16 cellular contexts compared by ENCODE assay signal in the genomic region with DNA sequence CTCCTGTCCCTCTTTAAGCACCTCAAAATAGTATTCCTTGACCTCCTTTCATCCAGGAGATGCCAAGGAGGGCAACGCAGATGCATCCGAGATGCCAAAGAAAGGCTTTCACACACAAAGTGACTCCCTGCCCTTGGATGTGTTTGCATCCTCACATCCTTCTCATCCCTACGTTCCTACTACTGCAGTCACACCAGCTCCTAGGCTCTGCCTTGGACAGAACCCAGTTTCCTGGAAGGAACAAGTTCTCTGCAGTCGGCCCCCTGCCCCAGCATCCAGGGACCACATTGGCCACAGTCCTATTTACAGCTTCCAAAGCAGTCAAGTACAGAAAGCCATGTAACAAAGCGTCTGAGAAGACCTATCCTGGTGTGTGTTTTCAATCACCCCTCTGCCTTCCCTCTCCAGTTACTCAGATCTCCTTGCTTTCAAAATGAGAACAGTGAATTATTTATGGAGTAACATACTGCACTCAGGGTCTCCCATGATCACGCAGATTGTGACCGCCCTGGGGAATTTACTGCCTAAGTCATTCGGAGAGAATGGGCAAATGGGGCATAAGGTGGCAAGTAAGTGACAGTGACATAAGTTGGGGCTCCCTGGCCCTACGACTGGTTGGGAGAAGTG. TPM values are rescaled to one million over a fixed set of nuclear protein-coding genes. Genes with fewer than 3 reads are reported as not detected.
A peak's percentile ranks its signal among the peaks of the same experiment; 100 is the strongest.
DNase-seq lines count a peak whose midpoint lies in the region; ATAC-seq and TF ChIP-seq lines count a peak whose summit lies in the region.
"Had no signal": no experiment of that assay in that cellular context is flagged by ENCODE, and none has a peak within 500 bp of the region (broad histone marks: within the 10 kb centered on the region; RNA-seq: fewer than 3 reads in every experiment).

No MANE protein-coding gene starts in this region.

- H3K9me3 ChIP-seq in HCT116 (ENCODE audit: control insufficient read depth in 1 of 2, insufficient read depth in 1 of 2, low read depth in 1 of 2, low read length in 2 of 2) (no peaks in the 10 kb centered on the region), lower lobe of right lung (no peaks in the 10 kb centered on the region), Karpas-422 (ENCODE audit: low read length) (no peaks in the 10 kb centered on the region)

- H3K27ac ChIP-seq in HCT116 (ENCODE audit: low read depth, low read length): no peak overlapping the region
- H3K27ac ChIP-seq in brain microvascular endothelial cell: peak overlapping the region; percentile 39
- H3K27ac ChIP-seq in lower lobe of right lung: peak overlapping the region; percentile 64
- H3K27ac ChIP-seq in skin epidermis: peak overlapping the region in 13 of 21 experiments; percentile 3 to 66 (median 38)
- H3K27ac ChIP-seq in Karpas-422 (ENCODE audit: low read length): no peak overlapping the region
- H3K27ac ChIP-seq: SK-N-MC had no signal

- H3K4me2 ChIP-seq in HCT116 (ENCODE audit: low read length) (peak overlapping the region; percentile 40; the same call in 1 of the 2 replicates), Karpas-422 (ENCODE audit: low read depth, low read length, poor library complexity, severe bottlenecking) (no peak overlapping the region)

- H3K36me3 ChIP-seq in HCT116 (ENCODE audit: control insufficient read depth in 1 of 2, insufficient read depth in 2 of 2, low read length in 2 of 2) (no peaks in the 10 kb centered on the region), brain microvascular endothelial cell (replicated peaks) (no peaks in the 10 kb centered on the region), lower lobe of right lung (no peaks in the 10 kb centered on the region), Karpas-422 (ENCODE audit: insufficient read depth, low read length) (no peaks in the 10 kb centered on the region)

- intact Hi-C loops in HCT116 (cut with micrococcal nuclease) (no loop called here), lower lobe of right lung (cut with DNase I) (no loop called here)

- H3K27me3 ChIP-seq in HCT116 (ENCODE audit: insufficient read depth, low read length) (no peaks in the 10 kb centered on the region; the same call in 1 of the 2 replicates), brain microvascular endothelial cell (replicated peaks) (no peaks in the 10 kb centered on the region), lower lobe of right lung (ENCODE audit: low read depth) (no peaks in the 10 kb centered on the region), Karpas-422 (ENCODE audit: low read length) (no peaks in the 10 kb centered on the region)

- H4K20me1 ChIP-seq in HCT116 (ENCODE audit: insufficient read depth): no peaks in the 10 kb centered on the region
- no peaks in the 10 kb centered on the region for H4K20me1 ChIP-seq in Karpas-422 (ENCODE audit: insufficient read depth, low read depth, low read length)

- no peak for TF ChIP-seq POLR2A in HCT116 (IDR thresholded peaks at IDR 0.05; ENCODE audit: borderline replicate concordance, extremely low read depth, insufficient read depth, insufficient read length)

- H2AFZ ChIP-seq in HCT116 (ENCODE audit: low read depth, low read length, poor library complexity, severe bottlenecking) (no peak overlapping the region), Karpas-422 (ENCODE audit: low read length) (no peak overlapping the region)

- no peak for DNase-seq in HCT116 (ENCODE audit: low read depth, low spot score)
- no peak for DNase-seq in brain microvascular endothelial cell
- no peak for DNase-seq in lower lobe of right lung
- no peak for DNase-seq in activated CD8-positive, alpha-beta memory T cell treated with anti-CD3 and anti-CD28 coated beads for 24 hours
- DNase-seq in Karpas-422: no peak
- no peak for DNase-seq in NCI-H526 treated with DMSO at 0.1 percent for 48 hours (lab: John Stamatoyannopoulos, UW)
- DNase-seq: activated CD8-positive, alpha-beta memory T cell treated with anti-CD3 and anti-CD28 coated beads, Interleukin-2, amount 50 U/mL, for 48 hours; activated naive CD8-positive, alpha-beta T cell treated with anti-CD3 and anti-CD28 coated beads for 36 hours; cortex of kidney; naive thymus-derived CD4-positive, alpha-beta T cell; NCI-H187 treated with DMSO at 0.1 percent for 48 hours; NCI-H774; stimulated activated CD4-positive, alpha-beta T cell treated with anti-CD3 and anti-CD28 coated beads, Interleukin-12 subunit alpha, Interleukin-12 subunit beta, amount 100 ng/mL, for 4 hours had no signal

- no peak overlapping the region for H3K4me3 ChIP-seq in HCT116 (replicated peaks in 1 of 2; ENCODE audit: low read depth in 1 of 2, low read length in 2 of 2)
- H3K4me3 ChIP-seq in brain microvascular endothelial cell (ENCODE audit: low read depth, low read length): no peak overlapping the region
- no peak overlapping the region for H3K4me3 ChIP-seq in lower lobe of right lung
- no peak overlapping the region for H3K4me3 ChIP-seq in skin epidermis
- H3K4me3 ChIP-seq in Karpas-422 (ENCODE audit: low read length): no peak overlapping the region
- H3K4me3 ChIP-seq: SK-N-MC had no signal

- CTCF ChIA-PET in HCT116 (lab: Charles Lee): no interaction called here

- TF ChIP-seq CTCF in HCT116 (IDR thresholded peaks at IDR 0.05 in 2 of 3, conservative IDR thresholded peaks at IDR 0.05 in 1 of 3; ENCODE audit: borderline replicate concordance in 1 of 3, insufficient read depth in 1 of 3, low read depth in 2 of 3, low read length in 2 of 3) (no peak), brain microvascular endothelial cell (IDR thresholded peaks at IDR 0.05; ENCODE audit: low read depth, low read length, missing control alignments) (no peak), lower lobe of right lung (IDR thresholded peaks at IDR 0.05) (no peak)

- no peak for TF ChIP-seq RAD21 in HCT116 (IDR thresholded peaks at IDR 0.05; ENCODE audit: low read depth)

- H3K9me2 ChIP-seq in HCT116 (ENCODE audit: insufficient read depth): no peaks in the 10 kb centered on the region
- H3K9me2 ChIP-seq in Karpas-422 (replicated peaks; ENCODE audit: insufficient read depth, low read length): no peaks in the 10 kb centered on the region

- RAD21 ChIA-PET in HCT116 (lab: Charles Lee; ENCODE audit: low non-redundant PET in 1 of 2, low total read pairs in 2 of 2, uncharacterized antibody in 2 of 2, unreplicated experiment in 2 of 2): no interaction called here

- H3K4me1 ChIP-seq in HCT116 (ENCODE audit: control insufficient read depth in 1 of 2, insufficient read depth in 2 of 2, low read length in 2 of 2): peaks cover 11 to 13% of the 10 kb centered on the region in 2 experiments
- peaks cover 34% of the 10 kb centered on the region for H3K4me1 ChIP-seq in lower lobe of right lung
- H3K4me1 ChIP-seq in Karpas-422 (ENCODE audit: low read length): peaks cover 8% of the 10 kb centered on the region

- ATAC-seq in HCT116: peak; percentile 25
- no peak for ATAC-seq in lower lobe of right lung
- ATAC-seq in GM19467 (IDR thresholded peaks at IDR 0.05; ENCODE audit: unreplicated experiment): no peak
- ATAC-seq: naive thymus-derived CD4-positive, alpha-beta T cell had no signal

- no TSS peak for BruUV-seq in HCT116 (replicated peaks; lab: Mats Ljungman, UMichigan)

- H3K79me2 ChIP-seq in HCT116 (ENCODE audit: insufficient read depth, low read length) (no peaks in the 10 kb centered on the region), Karpas-422 (ENCODE audit: low read length) (no peaks in the 10 kb centered on the region)

- POLR2A ChIA-PET in HCT116 (lab: Charles Lee): no interaction called here

- in situ Hi-C loops in brain microvascular endothelial cell (cut with HindIII; ENCODE audit: low pct_ligation_motif_present, low sequenced_read_pairs): loop anchor here (25.0 kb wide), 1 partner anchor 193 kb away; no protein-coding TSS in a partner anchor

- H3K9ac ChIP-seq in HCT116 (ENCODE audit: low read length) (no peak overlapping the region), Karpas-422 (ENCODE audit: low read length) (no peak overlapping the region)

TF ChIP-seq in HCT116, 20 proteins besides CTCF, POLR2A, EP300 and RAD21 (continues in another document):
- TF ChIP-seq CBX3 (IDR thresholded peaks at IDR 0.05; ENCODE audit: low read depth) (no peak), EGR1 (IDR thresholded peaks at IDR 0.05; ENCODE audit: low read depth) (no peak), SRF (IDR thresholded peaks at IDR 0.05; ENCODE audit: low read depth) (no peak)
- TF ChIP-seq, protein P1, sequence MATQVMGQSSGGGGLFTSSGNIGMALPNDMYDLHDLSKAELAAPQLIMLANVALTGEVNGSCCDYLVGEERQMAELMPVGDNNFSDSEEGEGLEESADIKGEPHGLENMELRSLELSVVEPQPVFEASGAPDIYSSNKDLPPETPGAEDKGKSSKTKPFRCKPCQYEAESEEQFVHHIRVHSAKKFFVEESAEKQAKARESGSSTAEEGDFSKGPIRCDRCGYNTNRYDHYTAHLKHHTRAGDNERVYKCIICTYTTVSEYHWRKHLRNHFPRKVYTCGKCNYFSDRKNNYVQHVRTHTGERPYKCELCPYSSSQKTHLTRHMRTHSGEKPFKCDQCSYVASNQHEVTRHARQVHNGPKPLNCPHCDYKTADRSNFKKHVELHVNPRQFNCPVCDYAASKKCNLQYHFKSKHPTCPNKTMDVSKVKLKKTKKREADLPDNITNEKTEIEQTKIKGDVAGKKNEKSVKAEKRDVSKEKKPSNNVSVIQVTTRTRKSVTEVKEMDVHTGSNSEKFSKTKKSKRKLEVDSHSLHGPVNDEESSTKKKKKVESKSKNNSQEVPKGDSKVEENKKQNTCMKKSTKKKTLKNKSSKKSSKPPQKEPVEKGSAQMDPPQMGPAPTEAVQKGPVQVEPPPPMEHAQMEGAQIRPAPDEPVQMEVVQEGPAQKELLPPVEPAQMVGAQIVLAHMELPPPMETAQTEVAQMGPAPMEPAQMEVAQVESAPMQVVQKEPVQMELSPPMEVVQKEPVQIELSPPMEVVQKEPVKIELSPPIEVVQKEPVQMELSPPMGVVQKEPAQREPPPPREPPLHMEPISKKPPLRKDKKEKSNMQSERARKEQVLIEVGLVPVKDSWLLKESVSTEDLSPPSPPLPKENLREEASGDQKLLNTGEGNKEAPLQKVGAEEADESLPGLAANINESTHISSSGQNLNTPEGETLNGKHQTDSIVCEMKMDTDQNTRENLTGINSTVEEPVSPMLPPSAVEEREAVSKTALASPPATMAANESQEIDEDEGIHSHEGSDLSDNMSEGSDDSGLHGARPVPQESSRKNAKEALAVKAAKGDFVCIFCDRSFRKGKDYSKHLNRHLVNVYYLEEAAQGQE (IDR thresholded peaks at IDR 0.05; ENCODE audit: low read depth): no peak
- TF ChIP-seq, protein P2, sequence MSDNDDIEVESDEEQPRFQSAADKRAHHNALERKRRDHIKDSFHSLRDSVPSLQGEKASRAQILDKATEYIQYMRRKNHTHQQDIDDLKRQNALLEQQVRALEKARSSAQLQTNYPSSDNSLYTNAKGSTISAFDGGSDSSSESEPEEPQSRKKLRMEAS (IDR thresholded peaks at IDR 0.05): no peak

RNA-seq across cellular contexts. Expression of a gene that starts 21.8 kb away (rescaled TPM):
- 220 TPM for total RNA-seq in HCT116 (2021; ENCODE audit: unreplicated experiment)
- 136 and 141 TPM in 2 replicates for polyA plus RNA-seq in HCT116 (2012)
- 166 TPM for total RNA-seq in lower lobe of right lung
- 105 and 245 TPM in 2 replicates for total RNA-seq in Karpas-422 (2014; rRNA removed; shearing (Covaris generic); ENCODE audit: low replicate concordance)

RNA-seq across cellular contexts. Expression of a gene that starts 54.1 kb away (rescaled TPM):
- 44.6 TPM for total RNA-seq in HCT116 (2021; ENCODE audit: unreplicated experiment)
- 58.8 and 64.6 TPM in 2 replicates for polyA plus RNA-seq in HCT116 (2012)
- total RNA-seq in lower lobe of right lung: 233 TPM
- 0.63 and 3.2 TPM in 2 replicates for total RNA-seq in Karpas-422 (2014; rRNA removed; shearing (Covaris generic); ENCODE audit: low replicate concordance)

Comparison
In these comparisons a context has a peak if more than half of its experiments do, and no peak if none do; other contexts are left out.
1. H3K27ac ChIP-seq: peak in brain microvascular endothelial cell (single experiment), lower lobe of right lung (single experiment) and skin epidermis (13 of 21); none in HCT116 (single experiment) and Karpas-422 (single experiment).
2. RNA of a gene that starts 54.1 kb away (total RNA-seq): 233 TPM in lower lobe of right lung (single experiment) and 44.6 TPM in HCT116 (single experiment); 0.63 to 3.2 TPM in Karpas-422; every median in the first group is over 10 times any median in the second.